ENCODE assay signal across 17 cellular contexts in genomic region chr7:115044224-115044623, GRCh38.
DNase-seq lines count a peak whose midpoint lies in the region; ATAC-seq, FAIRE-seq and TF ChIP-seq lines count a peak whose summit lies in the region.
"Had no signal": no experiment of that assay in that cellular context is flagged by ENCODE, and none has a peak within 500 bp of the region (broad histone marks: within the 10 kb centered on the region; RNA-seq: fewer than 3 reads in every experiment).

No MANE protein-coding gene starts in this region.

- H3K9me3 ChIP-seq in A549 (no peaks in the 10 kb centered on the region), K562 (replicated peaks; ENCODE audit: control insufficient read depth, insufficient read depth, low read depth, low read length) (no peaks in the 10 kb centered on the region), right lobe of liver (no peaks in the 10 kb centered on the region)

- TF ChIP-seq POLR2A in A549 (IDR thresholded peaks at IDR 0.05; ENCODE audit: low read length) (no peak), K562 (conservative IDR thresholded peaks at IDR 0.05) (no peak), right lobe of liver (IDR thresholded peaks at IDR 0.05) (no peak), H54 (IDR thresholded peaks at IDR 0.05; ENCODE audit: low read depth, low read length) (no peak)

- intact Hi-C loops in K562 (cut with micrococcal nuclease), result no loop called here
- intact Hi-C loops in right lobe of liver (cut with DNase I), result no loop called here

- TF ChIP-seq RAD21 in A549 (conservative IDR thresholded peaks at IDR 0.05 in 1 of 2, IDR thresholded peaks at IDR 0.05 in 1 of 2), result no peak
- TF ChIP-seq RAD21 in K562 (CRISPR knock-in tag; conservative IDR thresholded peaks at IDR 0.05 in 1 of 2, IDR thresholded peaks at IDR 0.05 in 1 of 2), result no peak

- in situ Hi-C loops in K562 (cut with MboI), result no loop called here

- no peak for TF ChIP-seq EP300 in A549 (IDR thresholded peaks at IDR 0.05)
- no peak for TF ChIP-seq EP300 in K562 (IDR thresholded peaks at IDR 0.05; ENCODE audit: low read length)

- no peak overlapping the region for H2AFZ ChIP-seq in K562 (ENCODE audit: low read depth, low read length)

- no peaks in the 10 kb centered on the region for H4K20me1 ChIP-seq in K562 (replicated peaks; ENCODE audit: control insufficient read depth, insufficient read depth, low read length)

- H3K9me1 ChIP-seq in K562 (ENCODE audit: control insufficient read depth, insufficient read depth, low read length), result no peaks in the 10 kb centered on the region

- no peaks in the 10 kb centered on the region for H3K79me2 ChIP-seq in K562 (ENCODE audit: control insufficient read depth, insufficient read depth, low read length)

- no TSS peak for BruUV-seq in K562 (replicated peaks; lab: Mats Ljungman, UMichigan)

- DNase-seq in A549 (ENCODE audit: low read depth in 1 of 2, low spot score in 1 of 2), result no peak
- no peak for DNase-seq in K562 (ENCODE audit: extremely low read depth in 1 of 4, low spot score in 3 of 4)
- no peak for DNase-seq in right lobe of liver
- no peak for DNase-seq in H54 (ENCODE audit: insufficient read length, low spot score)
- no peak for DNase-seq in activated gamma-delta T cell (lab: John Stamatoyannopoulos, UW)
- no peak for DNase-seq in kidney tubule cell (ENCODE audit: low spot score)
- DNase-seq: C1 segment of cervical spinal cord; Calu3; CD4-positive, alpha-beta memory T cell; COR-L47; DMS53; DMS79 treated with DMSO at 0.1 percent for 48 hours; GOT3; H7; HCEC 1CT had no signal

- ATAC-seq in A549 (no peak), K562 (no peak), right lobe of liver (peak; percentile 41 to 80 (median 76))

- H3K4me1 ChIP-seq in A549 (peaks cover 17% of the 10 kb centered on the region), K562 (replicated peaks in 1 of 2; ENCODE audit: control insufficient read depth in 2 of 2, insufficient read depth in 2 of 2, low read length in 2 of 2) (no peaks in the 10 kb centered on the region), right lobe of liver (peaks cover 0 to 17% (median 2%) of the 10 kb centered on the region in 4 donors)

- H3K27ac ChIP-seq in A549, result no peak overlapping the region
- H3K27ac ChIP-seq in K562 (ENCODE audit: extremely low read depth, low read depth, low read length), result no peak overlapping the region
- H3K27ac ChIP-seq in right lobe of liver, result peak overlapping the region in 1 of 3 donors; percentile 46

- POLR2A ChIA-PET in A549 (lab: Yijun Ruan, JAX) (no interaction called here), K562 (lab: Yijun Ruan, JAX) (interaction anchor here (0.7 kb wide), 1 partner anchor 926 kb away, joined by 3 read pairs; no protein-coding TSS in a partner anchor)

- H3K4me2 ChIP-seq in A549, result peak overlapping the region; percentile 50
- no peak overlapping the region for H3K4me2 ChIP-seq in K562 (ENCODE audit: insufficient read depth, low read length)

- H3K36me3 ChIP-seq in K562 (ENCODE audit: control insufficient read depth, insufficient read depth, low read length), result no peaks in the 10 kb centered on the region
- H3K36me3 ChIP-seq in right lobe of liver, result no peaks in the 10 kb centered on the region

- CTCF ChIA-PET in A549 (lab: Yijun Ruan, JAX), result no interaction called here
- CTCF ChIA-PET in K562 (lab: Yijun Ruan, JAX; ENCODE audit: low intra/inter-chr PET ratio), result no interaction called here

- no peak overlapping the region for H3K9ac ChIP-seq in K562 (ENCODE audit: insufficient read depth in 1 of 2, low read depth in 2 of 2, low read length in 2 of 2)

- FAIRE-seq in A549 (lab: Jason Lieb, UNC) (no peak), K562 (lab: Jason Lieb, UNC) (peak; percentile 48), H54 (lab: Jason Lieb, UNC) (no peak)
- FAIRE-seq: G401.6, GM12892 had no signal

- H3K27me3 ChIP-seq in K562 (ENCODE audit: control insufficient read depth in 2 of 2, insufficient read depth in 2 of 2, low read length in 2 of 2), result no peaks in the 10 kb centered on the region
- H3K27me3 ChIP-seq in right lobe of liver, result no peaks in the 10 kb centered on the region

- no peak overlapping the region for H3K4me3 ChIP-seq in A549
- H3K4me3 ChIP-seq in K562, result no peak overlapping the region
- H3K4me3 ChIP-seq in right lobe of liver, result no peak overlapping the region

- WGBS in A549 (ENCODE audit: missing lambda C conversion rate), result 64% methylated on average over 3 of the region's 3 CpGs
- WGBS in K562 (ENCODE audit: insufficient coverage, low coverage, missing lambda C conversion rate), result 0% methylated on average over 3 of the region's 3 CpGs
- whole genome bisulfite sequencing in right lobe of liver (ENCODE audit: insufficient coverage, low coverage, low lambda C conversion rate, missing lambda C conversion rate), result 33% methylated on average over 3 of the region's 3 CpGs

- TF ChIP-seq CTCF in A549 (IDR thresholded peaks at IDR 0.05) (no peak), K562 (IDR thresholded peaks at IDR 0.05 in 2 of 3, conservative IDR thresholded peaks at IDR 0.05 in 1 of 3; ENCODE audit: insufficient read depth in 2 of 3, low read depth in 1 of 3, low read length in 3 of 3) (no peak), right lobe of liver (IDR thresholded peaks at IDR 0.05) (no peak)

TF ChIP-seq in A549, 52 proteins besides CTCF, POLR2A, EP300 and RAD21 (continues in another document):
- no peak for TF ChIP-seq PHF8 (IDR thresholded peaks at IDR 0.05; ENCODE audit: borderline replicate concordance, low read depth)
- TF ChIP-seq ZFP36 (IDR thresholded peaks at IDR 0.05; ENCODE audit: borderline replicate concordance, partially characterized antibody), result no peak
- TF ChIP-seq HOXA7 (CRISPR knock-in tag; IDR thresholded peaks at IDR 0.05), result no peak
- TF ChIP-seq PBX3 (IDR thresholded peaks at IDR 0.05), result no peak
- TF ChIP-seq CEBPB (IDR thresholded peaks at IDR 0.05), result no peak
- TF ChIP-seq MAFK (IDR thresholded peaks at IDR 0.05; ENCODE audit: partially characterized antibody), result no peak
- no peak for TF ChIP-seq SMC3 (IDR thresholded peaks at IDR 0.05)
- TF ChIP-seq HMGXB4 (CRISPR knock-in tag; IDR thresholded peaks at IDR 0.05; ENCODE audit: borderline replicate concordance), result no peak
- no peak for TF ChIP-seq CBX8 (IDR thresholded peaks at IDR 0.05)
- no peak for TF ChIP-seq RFX5 (IDR thresholded peaks at IDR 0.05)

TF ChIP-seq in K562, 482 proteins besides CTCF, POLR2A, EP300 and RAD21:
- no peak for TF ChIP-seq OTX1 (CRISPR knock-in tag; IDR thresholded peaks at IDR 0.05)
- no peak for TF ChIP-seq ZBTB34 (CRISPR knock-in tag; IDR thresholded peaks at IDR 0.05)
- TF ChIP-seq CREBBP (IDR thresholded peaks at IDR 0.05; ENCODE audit: low read depth, low read length), result no peak

Comparison
In these comparisons a context has a peak if more than half of its experiments do, and no peak if none do; other contexts are left out.
1. ATAC-seq: peak in right lobe of liver (4 of 4); none in A549 (0 of 2) and K562 (single experiment).